20 cellular contexts compared by ENCODE assay signal in genomic region chr3:32203854-32204253, GRCh38. TPM values are rescaled to one million over a fixed set of nuclear protein-coding genes. Genes with fewer than 3 reads are reported as not detected.
DNase-seq lines count a peak whose midpoint lies in the region; FAIRE-seq and TF ChIP-seq lines count a peak whose summit lies in the region.
"Had no signal": no experiment of that assay in that cellular context is flagged by ENCODE, and none has a peak within 500 bp of the region (broad histone marks: within the 10 kb centered on the region; RNA-seq: fewer than 3 reads in every experiment).

No MANE protein-coding gene starts in this region.

- H3K36me3 Mint-ChIP-seq in endothelial cell (ENCODE audit: low read depth, unreplicated experiment) (no peaks in the 10 kb centered on the region), immature natural killer cell (no peaks in the 10 kb centered on the region)

- peaks cover 3% of the 10 kb centered on the region for H3K27me3 Mint-ChIP-seq in endothelial cell (ENCODE audit: unreplicated experiment)
- H3K27me3 Mint-ChIP-seq in immature natural killer cell (ENCODE audit: low read depth in 3 of 3) = peaks cover 2 to 12% (median 5%) of the 10 kb centered on the region in 3 donors

- H3K4me3 Mint-ChIP-seq in endothelial cell (ENCODE audit: unreplicated experiment) (no peak overlapping the region), immature natural killer cell (no peak overlapping the region)
- H3K4me3 Mint-ChIP-seq: B cell; T-helper 2 cell treated with Interferon-gamma antibody and Interleukin-4, amounts not matched to agents 5 μg/mL and 100 μg/mL, for 36 hours had no signal

- H3K9ac ChIP-seq in keratinocyte (ENCODE audit: control insufficient read depth, extremely low read depth, insufficient read depth, low read length) = no peak overlapping the region

- no peaks in the 10 kb centered on the region for H3K79me2 ChIP-seq in keratinocyte (ENCODE audit: control insufficient read depth, insufficient read depth, low read length)

- H3K4me3 ChIP-seq in cardiac fibroblast (replicated peaks in 1 of 2; ENCODE audit: low read depth in 2 of 2, low read length in 2 of 2) = no peak overlapping the region
- no peak overlapping the region for H3K4me3 ChIP-seq in keratinocyte (ENCODE audit: control insufficient read depth in 2 of 3, extremely low read depth in 1 of 3, insufficient read depth in 2 of 3, low read depth in 1 of 3, low read length in 3 of 3)
- H3K4me3 ChIP-seq: left lung, pancreas, thyroid gland had no signal

- H3K36me3 ChIP-seq in keratinocyte (ENCODE audit: control insufficient read depth in 2 of 2, extremely low read depth in 1 of 2, insufficient read depth in 2 of 2, low read length in 2 of 2) = no peaks in the 10 kb centered on the region
- H3K36me3 ChIP-seq: left lung, pancreas, thyroid gland had no signal

- FAIRE-seq in keratinocyte (lab: Jason Lieb, UNC) = peak; percentile 26
- FAIRE-seq: pancreas had no signal

- H3K27ac Mint-ChIP-seq in endothelial cell (ENCODE audit: unreplicated experiment) (no peak overlapping the region), immature natural killer cell (no peak overlapping the region)
- H3K27ac Mint-ChIP-seq: B cell; T-helper 2 cell treated with Interferon-gamma antibody and Interleukin-4, amounts not matched to agents 5 μg/mL and 100 μg/mL, for 36 hours had no signal

- no peak overlapping the region for H3K27ac ChIP-seq in keratinocyte (ENCODE audit: control insufficient read depth, insufficient read depth, low read length)
- H3K27ac ChIP-seq: left lung, pancreas, thyroid gland had no signal

- H3K9me1 ChIP-seq in keratinocyte (ENCODE audit: control insufficient read depth, extremely low read depth, insufficient read depth, low read length) = no peaks in the 10 kb centered on the region

- H3K4me2 ChIP-seq in keratinocyte (ENCODE audit: control insufficient read depth, extremely low read depth, insufficient read depth, low read depth, low read length) = no peak overlapping the region

- DNase-seq in GM03348 (ENCODE audit: low spot score) (peak; percentile 10), OCI-M1 (lab: John Stamatoyannopoulos, UW) (peak; percentile 36), cardiac fibroblast (ENCODE audit: low read depth in 2 of 2) (peak; percentile 27 to 32), keratinocyte (ENCODE audit: low read depth, low spot score) (no peak), endothelial cell (ENCODE audit: low spot score) (no peak), NCI-H774 (lab: John Stamatoyannopoulos, UW) (no peak), C1 segment of cervical spinal cord (lab: John Stamatoyannopoulos, UW) (no peak), immature natural killer cell (no peak)
- DNase-seq: activated CD4-positive, alpha-beta T cell treated with anti-CD3 and anti-CD28 coated beads for 1 hour; activated effector memory CD4-positive, alpha-beta T cell treated with anti-CD3 and anti-CD28 coated beads, Interleukin-2, amount 50 U/mL, for 16 hours; aorta; left lung; NCI-H2107; NCI-H82; pancreas; SHP77; thyroid gland had no signal

- H3K4me1 Mint-ChIP-seq in endothelial cell (ENCODE audit: unreplicated experiment) = peaks cover 22% of the 10 kb centered on the region
- no peaks in the 10 kb centered on the region for H3K4me1 Mint-ChIP-seq in immature natural killer cell
- H3K4me1 Mint-ChIP-seq: B cell had no signal

- peaks cover 18% of the 10 kb centered on the region for H3K27me3 ChIP-seq in keratinocyte (ENCODE audit: control insufficient read depth, extremely low read depth, insufficient read depth, low read length)
- H3K27me3 ChIP-seq: left lung, pancreas, thyroid gland had no signal

- H3K9me3 Mint-ChIP-seq in endothelial cell (ENCODE audit: unreplicated experiment) (no peaks in the 10 kb centered on the region), immature natural killer cell (no peaks in the 10 kb centered on the region)
- H3K9me3 Mint-ChIP-seq: T-helper 2 cell treated with Interferon-gamma antibody and Interleukin-4, amounts not matched to agents 5 μg/mL and 100 μg/mL, for 36 hours had no signal

- no peaks in the 10 kb centered on the region for H3K9me3 ChIP-seq in keratinocyte (ENCODE audit: control insufficient read depth, low read depth, low read length)
- H3K9me3 ChIP-seq: left lung, pancreas, thyroid gland had no signal

- no peak overlapping the region for H2AFZ ChIP-seq in keratinocyte (ENCODE audit: control insufficient read depth, low read length)

- no peaks in the 10 kb centered on the region for H4K20me1 ChIP-seq in keratinocyte (ENCODE audit: control insufficient read depth, extremely low read depth, insufficient read depth, low read length)

- TF ChIP-seq CTCF in cardiac fibroblast (IDR thresholded peaks at IDR 0.05; ENCODE audit: low read depth, low read length) (no peak), keratinocyte (optimal IDR thresholded peaks at IDR 0.05 in 1 of 3, IDR thresholded peaks at IDR 0.05 in 1 of 3, conservative IDR thresholded peaks at IDR 0.05 in 1 of 3; ENCODE audit: extremely low read depth in 1 of 3, insufficient read depth in 2 of 3, low read length in 3 of 3) (no peak), endothelial cell (IDR thresholded peaks at IDR 0.05; ENCODE audit: unreplicated experiment) (no peak)

- dilution Hi-C loops in keratinocyte (cut with MboI; ENCODE audit: extremely low pct_ligation_motif_present, low sequenced_read_pairs) = no loop called here

- H3K4me1 ChIP-seq in keratinocyte (ENCODE audit: control insufficient read depth, extremely low read depth, insufficient read depth, low read length) = no peaks in the 10 kb centered on the region
- H3K4me1 ChIP-seq: pancreas had no signal

RNA-seq across cellular contexts. Expression of gene CMTM8, which starts 34.6 kb away (rescaled TPM):
- polyA plus RNA-seq in keratinocyte = 1.1 to 1.9 TPM (median 1.6 TPM) in 3 replicates
- polyA plus RNA-seq in keratinocyte (2011; ENCODE audit: low read depth) = 2.8 TPM
- 2.1 TPM in 2 replicates for polyA plus RNA-seq in keratinocyte (2011; cell fraction: cytosol; rRNA removed)
- 2.5 and 3.7 TPM in 2 replicates for polyA plus RNA-seq in keratinocyte (2011; cell fraction: nucleus; rRNA removed)
- 1.7 and 6.2 TPM in 2 replicates for polyA plus RNA-seq in keratinocyte (2012; ENCODE audit: low replicate concordance)
- 2.2 to 4.5 TPM (median 2.3 TPM) in 3 replicates for polyA minus RNA-seq in keratinocyte
- polyA minus RNA-seq in keratinocyte (2011; cell fraction: cytosol; rRNA and poly(A)+ RNA removed) = 1.7 TPM
- 0.42 and 2.1 TPM in 2 replicates for polyA minus RNA-seq in keratinocyte (2011; cell fraction: nucleus; rRNA and poly(A)+ RNA removed)
- total RNA-seq in endothelial cell (ENCODE audit: unreplicated experiment) = 16.2 TPM
- polyA plus RNA-seq in immature natural killer cell = 1 to 10 TPM in 2 of 3 donors, not detected in 1; 1.8 to 2.0 TPM
- total RNA-seq: skeletal muscle tissue had no signal

Comparison
In these comparisons a context has a peak if more than half of its experiments do, and no peak if none do; other contexts are left out.
1. DNase-seq: peak in GM03348 (single experiment), OCI-M1 (single experiment) and cardiac fibroblast (2 of 2); none in keratinocyte (single experiment), endothelial cell (single experiment), NCI-H774 (single experiment), C1 segment of cervical spinal cord (0 of 14) and immature natural killer cell (0 of 3).